Comparison of ENCODE assay signal across 12 cellular contexts in genomic region chr1:60504206-60504868, GRCh38.
"Had no signal": no experiment of that assay in that cellular context is flagged by ENCODE, and none has a peak within 500 bp of the region (broad histone marks: within the 10 kb centered on the region; RNA-seq: fewer than 3 reads in every experiment).

No MANE protein-coding gene starts in this region.

- H3K4me1 ChIP-seq: colonic mucosa, lower lobe of right lung, right atrium auricular region had no signal

- H3K4me3 ChIP-seq: cardiac muscle cell, colonic mucosa, lower lobe of right lung, right atrium auricular region, smooth muscle cell, tibial nerve had no signal

- H3K27me3 ChIP-seq: cardiac muscle cell, colonic mucosa, right atrium auricular region, tibial nerve had no signal

- H3K9me3 ChIP-seq: colonic mucosa, lower lobe of right lung had no signal

- DNase-seq: activated CD4-positive, alpha-beta T cell treated with anti-CD3 and anti-CD28 coated beads for 4 hours; activated CD8-positive, alpha-beta T cell treated with anti-CD3 and anti-CD28 coated beads, Interleukin-2, amount 10 ng/mL, durations not matched to agents 7 days and 5 days; activated naive CD4-positive, alpha-beta T cell treated with Interleukin-2 at 50 U/mL for 16 hours; colonic mucosa; effector CD4-positive, alpha-beta T cell; lower lobe of right lung; naive B cell; posterior cingulate gyrus had no signal

- H3K36me3 ChIP-seq: cardiac muscle cell, colonic mucosa, lower lobe of right lung, right atrium auricular region, tibial nerve had no signal

- H3K27ac ChIP-seq: cardiac muscle cell, colonic mucosa, lower lobe of right lung, right atrium auricular region had no signal
